In the genomic region with DNA sequence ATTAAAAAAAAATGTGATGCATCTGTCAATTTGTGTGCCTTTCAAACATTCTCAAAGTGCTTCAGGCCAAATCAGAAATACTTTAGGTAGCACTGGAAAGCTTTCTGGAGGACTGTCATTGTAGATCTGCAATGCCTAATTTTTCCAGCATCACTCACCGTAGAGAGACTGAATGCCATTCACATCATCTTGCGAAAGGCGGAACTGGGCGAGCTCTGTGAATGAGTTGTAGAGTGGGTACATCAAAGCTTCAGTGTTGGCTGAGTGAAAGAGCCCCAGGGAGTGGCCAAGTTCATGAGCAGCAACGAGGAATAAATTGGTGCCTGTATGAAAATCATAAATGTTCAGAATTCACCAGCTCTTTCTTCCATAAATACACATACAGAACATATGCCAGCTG, we compare ENCODE assay signal across 21 cellular contexts. TPM values are rescaled to one million over a fixed set of nuclear protein-coding genes. Genes with fewer than 3 reads are reported as not detected.
DNase-seq lines count a peak whose midpoint lies in the region; ATAC-seq, FAIRE-seq and TF ChIP-seq lines count a peak whose summit lies in the region.
"Had no signal": no experiment of that assay in that cellular context is flagged by ENCODE, and none has a peak within 500 bp of the region (broad histone marks: within the 10 kb centered on the region; RNA-seq: fewer than 3 reads in every experiment).

No MANE protein-coding gene starts in this region.

- no peak overlapping the region for H3K4me3 ChIP-seq in RWPE2 (ENCODE audit: severe bottlenecking)
- H3K4me3 ChIP-seq in trophoblast cell (ENCODE audit: low read depth, low read length) = no peak overlapping the region
- H3K4me3 ChIP-seq: BLaER1 treated with 17β-estradiol and CSF1 and Interleukin-3, amounts not matched to agents 10 nM and 100 nM had no signal

- H3K27ac ChIP-seq in RWPE2 (ENCODE audit: poor library complexity, severe bottlenecking) (no peak overlapping the region), foreskin keratinocyte (peak overlapping the region; percentile 43), trophoblast cell (ENCODE audit: low read depth, low read length) (no peak overlapping the region)
- H3K27ac ChIP-seq: BLaER1 treated with 17β-estradiol and CSF1 and Interleukin-3, amounts not matched to agents 10 nM and 100 nM; HL-60 had no signal

- H3K36me3 ChIP-seq in RWPE2 (ENCODE audit: low read depth) (no peaks in the 10 kb centered on the region), trophoblast cell (ENCODE audit: control insufficient read depth in 1 of 2, insufficient read depth in 2 of 2, low read length in 2 of 2) (no peaks in the 10 kb centered on the region)
- H3K36me3 ChIP-seq: BLaER1 treated with 17β-estradiol and CSF1 and Interleukin-3, amounts not matched to agents 10 nM and 100 nM had no signal

- no peak overlapping the region for H3K18ac ChIP-seq in trophoblast cell (ENCODE audit: low read length)

- H3K9me3 ChIP-seq in RWPE2 (ENCODE audit: severe bottlenecking) = no peaks in the 10 kb centered on the region
- H3K9me3 ChIP-seq in trophoblast cell (ENCODE audit: insufficient read depth, low read depth, low read length) = no peaks in the 10 kb centered on the region
- H3K9me3 ChIP-seq: BLaER1 treated with 17β-estradiol and CSF1 and Interleukin-3, amounts not matched to agents 10 nM and 100 nM had no signal

- H3K9ac ChIP-seq in trophoblast cell (ENCODE audit: low read length) = no peak overlapping the region
- H3K9ac ChIP-seq: BLaER1 treated with 17β-estradiol and CSF1 and Interleukin-3, amounts not matched to agents 10 nM and 100 nM had no signal

- TF ChIP-seq CTCF in RWPE2 (IDR thresholded peaks at IDR 0.05; ENCODE audit: poor library complexity, severe bottlenecking) (no peak), foreskin keratinocyte (conservative IDR thresholded peaks at IDR 0.05) (no peak)
- TF ChIP-seq CTCF in activated CD8-positive, alpha-beta T cell treated with anti-CD3 and anti-CD28 coated beads for 36 hours (IDR thresholded peaks at IDR 0.05) = no peak

- H3K27ac Mint-ChIP-seq in activated CD8-positive, alpha-beta T cell treated with anti-CD3 and anti-CD28 coated beads for 36 hours = no peak overlapping the region
- H3K27ac Mint-ChIP-seq: CD8-positive, alpha-beta T cell had no signal

- H3K27me3 Mint-ChIP-seq in activated CD8-positive, alpha-beta T cell treated with anti-CD3 and anti-CD28 coated beads for 36 hours = peaks cover 10% of the 10 kb centered on the region

- DNase-seq in RWPE2 (ENCODE audit: low spot score) (no peak), foreskin keratinocyte (peak in 1 of 2 donors; percentile 76), trophoblast cell (peak; percentile 89 to 95), medulla oblongata (ENCODE audit: extremely low spot score) (no peak)
- no peak for DNase-seq in activated CD8-positive, alpha-beta T cell treated with anti-CD3 and anti-CD28 coated beads for 36 hours
- DNase-seq: CD8-positive, alpha-beta T cell; IMR-90; NCI-H1436; NCI-H1930; NCI-H2171; NCI-H446 treated with DMSO at 0.1 percent for 48 hours; NCI-H82; RPMI8226; SIG-M5 had no signal

- no peak overlapping the region for H3K4ac ChIP-seq in trophoblast cell (ENCODE audit: low read depth, low read length)

- H2BK120ac ChIP-seq in trophoblast cell (ENCODE audit: insufficient read depth, low read length, poor library complexity) = no peak overlapping the region

- no peaks in the 10 kb centered on the region for H3K79me1 ChIP-seq in trophoblast cell (ENCODE audit: low read length)

- no peak overlapping the region for H4K91ac ChIP-seq in trophoblast cell (ENCODE audit: low read depth, low read length)

- peak; percentile 54 for ATAC-seq in RWPE2 (ENCODE audit: low read depth)
- peak; percentile 70 for ATAC-seq in foreskin keratinocyte
- ATAC-seq in GM18519 (IDR thresholded peaks at IDR 0.05; ENCODE audit: low FRiP score, unreplicated experiment) = no peak
- ATAC-seq in activated CD8-positive, alpha-beta T cell treated with anti-CD3 and anti-CD28 coated beads for 36 hours = no peak
- ATAC-seq: CD8-positive, alpha-beta T cell had no signal

- H4K8ac ChIP-seq in trophoblast cell (ENCODE audit: low read depth, low read length) = no peak overlapping the region

- H3K14ac ChIP-seq in trophoblast cell (ENCODE audit: low read length) = no peak overlapping the region

- POLR2A ChIA-PET in activated CD8-positive, alpha-beta T cell treated with anti-CD3 and anti-CD28 coated beads for 36 hours (lab: Charles Lee) = no interaction called here

- no peak overlapping the region for H2AFZ ChIP-seq in trophoblast cell (ENCODE audit: insufficient read depth, low read length, poor library complexity)

- H3K79me2 ChIP-seq in trophoblast cell (ENCODE audit: control insufficient read depth, insufficient read depth, low read length, poor library complexity) = no peaks in the 10 kb centered on the region

- intact Hi-C loops in activated CD8-positive, alpha-beta T cell treated with anti-CD3 and anti-CD28 coated beads for 36 hours (cut with micrococcal nuclease) = no loop called here

- no peaks in the 10 kb centered on the region for H3K9me3 Mint-ChIP-seq in activated CD8-positive, alpha-beta T cell treated with anti-CD3 and anti-CD28 coated beads for 36 hours
- H3K9me3 Mint-ChIP-seq: CD8-positive, alpha-beta T cell had no signal

- H4K12ac ChIP-seq in trophoblast cell (ENCODE audit: low read depth, low read length) = no peak overlapping the region

- no peak overlapping the region for H3K4me2 ChIP-seq in trophoblast cell (ENCODE audit: low read length)

- H3K4me1 Mint-ChIP-seq in activated CD8-positive, alpha-beta T cell treated with anti-CD3 and anti-CD28 coated beads for 36 hours (ENCODE audit: low read depth) = no peaks in the 10 kb centered on the region

- peak; percentile 51 for FAIRE-seq in G401.6 (lab: Jason Lieb, UNC)

- CTCF ChIA-PET in activated CD8-positive, alpha-beta T cell treated with anti-CD3 and anti-CD28 coated beads for 36 hours (lab: Charles Lee) = interaction anchor here (0.7 to 1.5 kb wide), 2 partner anchors 42 to 164 kb away, joined by 3 read pairs; no protein-coding TSS in a partner anchor

- no peak overlapping the region for H2BK12ac ChIP-seq in trophoblast cell (ENCODE audit: low read length)

- H3K36me3 Mint-ChIP-seq in activated CD8-positive, alpha-beta T cell treated with anti-CD3 and anti-CD28 coated beads for 36 hours (ENCODE audit: low read depth) = no peaks in the 10 kb centered on the region
- H3K36me3 Mint-ChIP-seq: CD8-positive, alpha-beta T cell had no signal

- H3K27me3 ChIP-seq in RWPE2 (ENCODE audit: insufficient read depth, poor library complexity, severe bottlenecking) (no peaks in the 10 kb centered on the region), foreskin keratinocyte (no peaks in the 10 kb centered on the region), trophoblast cell (ENCODE audit: insufficient read depth, low read length) (no peaks in the 10 kb centered on the region)
- H3K27me3 ChIP-seq: BLaER1 treated with 17β-estradiol and CSF1 and Interleukin-3, amounts not matched to agents 10 nM and 100 nM had no signal

- no CpG with 5 or more reads among the region's 5 CpGs for WGBS in trophoblast cell (ENCODE audit: extremely low coverage, insufficient coverage, insufficient read length)

- H3K4me1 ChIP-seq in RWPE2 (ENCODE audit: insufficient read depth, poor library complexity, severe bottlenecking) (peaks cover 12% of the 10 kb centered on the region), foreskin keratinocyte (peaks cover 11% of the 10 kb centered on the region), trophoblast cell (ENCODE audit: control insufficient read depth in 1 of 2, insufficient read depth in 2 of 2, low read length in 2 of 2) (peaks cover 0 to 5% of the 10 kb centered on the region in 2 experiments)

- H3K23ac ChIP-seq in trophoblast cell (ENCODE audit: low read length) = no peak overlapping the region

- H2AK5ac ChIP-seq in trophoblast cell (ENCODE audit: low read length) = no peak overlapping the region

- no peak overlapping the region for H3K4me3 Mint-ChIP-seq in activated CD8-positive, alpha-beta T cell treated with anti-CD3 and anti-CD28 coated beads for 36 hours
- H3K4me3 Mint-ChIP-seq: CD8-positive, alpha-beta T cell had no signal

- no peak overlapping the region for H2BK5ac ChIP-seq in trophoblast cell (ENCODE audit: low read depth, low read length, poor library complexity)

RNA-seq across cellular contexts. Expression of a gene that starts 4.0 kb away (rescaled TPM):
- total RNA-seq in foreskin keratinocyte = 1.7 and 5.2 TPM in 2 replicates
- polyA plus RNA-seq in foreskin keratinocyte = 1.8 and 4.4 TPM in 2 replicates
- polyA plus RNA-seq in trophoblast cell (2013) = 0.92 and 1.1 TPM in 2 replicates
- total RNA-seq in activated CD8-positive, alpha-beta T cell treated with anti-CD3 and anti-CD28 coated beads for 36 hours = not detected
- total RNA-seq: CD8-positive, alpha-beta T cell; HT1080; IMR-90 had no signal
- polyA plus RNA-seq: IMR-90 had no signal

RNA-seq across cellular contexts. Expression of a gene that starts 21.5 kb away (rescaled TPM):
- total RNA-seq in foreskin keratinocyte = 34.4 and 62.3 TPM in 2 replicates
- 27.8 and 43.4 TPM in 2 replicates for polyA plus RNA-seq in foreskin keratinocyte
- 0.07 and 0.11 TPM in 2 replicates for polyA plus RNA-seq in trophoblast cell (2013)
- not detected for total RNA-seq in activated CD8-positive, alpha-beta T cell treated with anti-CD3 and anti-CD28 coated beads for 36 hours
- total RNA-seq: CD8-positive, alpha-beta T cell had no signal

RNA-seq across cellular contexts. Expression of a gene that starts 51.7 kb away (rescaled TPM):
- total RNA-seq in foreskin keratinocyte = not detected in 2 replicates
- polyA plus RNA-seq in foreskin keratinocyte = not detected in 2 replicates
- polyA plus RNA-seq in trophoblast cell (2013) = 0.03 and 0.04 TPM in 2 replicates
- total RNA-seq in activated CD8-positive, alpha-beta T cell treated with anti-CD3 and anti-CD28 coated beads for 36 hours = not detected
- total RNA-seq: CD8-positive, alpha-beta T cell; H4; M059J had no signal

Comparison
In these comparisons a context has a peak if more than half of its experiments do, and no peak if none do; other contexts are left out.
1. ATAC-seq: peak in RWPE2 (single experiment) and foreskin keratinocyte (single experiment); none in GM18519 (single experiment) and activated CD8-positive, alpha-beta T cell treated with anti-CD3 and anti-CD28 coated beads for 36 hours (single experiment).
2. DNase-seq: peak in trophoblast cell (2 of 2); none in RWPE2 (single experiment), medulla oblongata (single experiment) and activated CD8-positive, alpha-beta T cell treated with anti-CD3 and anti-CD28 coated beads for 36 hours (single experiment).
3. RNA of a gene that starts 21.5 kb away (total RNA-seq): 34.4 to 62.3 TPM in foreskin keratinocyte; not detected in activated CD8-positive, alpha-beta T cell treated with anti-CD3 and anti-CD28 coated beads for 36 hours; every median in the first group is over 10 times any median in the second.